Comparison of ENCODE assay signal across 1 cellular context in genomic region chr5:95379133-95379532, GRCh38.
A peak's percentile ranks its signal among the peaks of the same experiment; 100 is the strongest.
TF ChIP-seq lines count a peak whose summit lies in the region.

No MANE protein-coding gene starts in this region.

TF ChIP-seq in HepG2, 621 proteins besides CTCF, POLR2A, EP300 and RAD21 (continued from another document):
- TF ChIP-seq MAFK (conservative IDR thresholded peaks at IDR 0.05 in 1 of 2, IDR thresholded peaks at IDR 0.05 in 1 of 2; ENCODE audit: low read length in 2 of 2) (peak; percentile 98 to 99), FOXA1 (IDR thresholded peaks at IDR 0.05) (no peak), FOXA1 (CRISPR knock-in tag; IDR thresholded peaks at IDR 0.05) (no peak), SP140L (CRISPR knock-in tag; IDR thresholded peaks at IDR 0.05; ENCODE audit: borderline replicate concordance) (no peak), CENPBD1 (CRISPR knock-in tag; IDR thresholded peaks at IDR 0.05; ENCODE audit: borderline replicate concordance, low read depth) (no peak)
- TF ChIP-seq, protein P1, sequence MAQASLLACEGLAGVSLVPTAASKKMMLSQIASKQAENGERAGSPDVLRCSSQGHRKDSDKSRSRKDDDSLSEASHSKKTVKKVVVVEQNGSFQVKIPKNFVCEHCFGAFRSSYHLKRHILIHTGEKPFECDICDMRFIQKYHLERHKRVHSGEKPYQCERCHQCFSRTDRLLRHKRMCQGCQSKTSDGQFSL (CRISPR knock-in tag; IDR thresholded peaks at IDR 0.05), result no peak
TF ChIP-seq in HepG2: peak in this region for 2.
